ENCODE assay signal across 14 cellular contexts in genomic region chr22:40239345-40239683, GRCh38.
A peak's percentile ranks its signal among the peaks of the same experiment; 100 is the strongest.
DNase-seq lines count a peak whose midpoint lies in the region; ATAC-seq and TF ChIP-seq lines count a peak whose summit lies in the region.
"Had no signal": no experiment of that assay in that cellular context is flagged by ENCODE, and none has a peak within 500 bp of the region (broad histone marks: within the 10 kb centered on the region; RNA-seq: fewer than 3 reads in every experiment).

No MANE protein-coding gene starts in this region.

- peak overlapping the region; percentile 85 for H3K23ac ChIP-seq in mesendoderm (ENCODE audit: low read length)

- H3K4me1 ChIP-seq in left ventricle myocardium inferior, result peaks cover 86% of the 10 kb centered on the region
- peaks cover 17 to 93% (median 75%) of the 10 kb centered on the region in 9 donors for H3K4me1 ChIP-seq in heart right ventricle
- H3K4me1 ChIP-seq in mesendoderm (ENCODE audit: control insufficient read depth, low read depth, low read length), result no peaks in the 10 kb centered on the region
- peaks cover 0 to 39% (median 19%) of the 10 kb centered on the region in 4 donors for H3K4me1 ChIP-seq in tibial artery

- H3K36me3 Mint-ChIP-seq in activated T-helper 17 cell treated with anti-CD3 and anti-CD28 coated beads, Interleukin-2, amount 50 U/mL, for 72 hours (ENCODE audit: low read depth), result peaks cover 18% of the 10 kb centered on the region

- H3K4me3 ChIP-seq in left ventricle myocardium inferior (no peak overlapping the region), heart right ventricle (no peak overlapping the region), mesendoderm (ENCODE audit: low read length) (no peak overlapping the region), tibial artery (no peak overlapping the region)
- H3K4me3 ChIP-seq: GM12878, GM23338 had no signal

- H3K9me3 Mint-ChIP-seq in activated T-helper 17 cell treated with anti-CD3 and anti-CD28 coated beads, Interleukin-2, amount 50 U/mL, for 72 hours, result no peaks in the 10 kb centered on the region
- H3K9me3 Mint-ChIP-seq: GM23338 had no signal

- no peaks in the 10 kb centered on the region for H3K9me3 ChIP-seq in left ventricle myocardium inferior (replicated peaks)
- H3K9me3 ChIP-seq in heart right ventricle, result no peaks in the 10 kb centered on the region
- H3K9me3 ChIP-seq in tibial artery, result no peaks in the 10 kb centered on the region

- no peak overlapping the region for H3K18ac ChIP-seq in mesendoderm (ENCODE audit: low read length)

- TF ChIP-seq CTCF in left ventricle myocardium inferior (IDR thresholded peaks at IDR 0.05; ENCODE audit: borderline replicate concordance) (no peak), heart right ventricle (IDR thresholded peaks at IDR 0.05) (no peak), tibial artery (IDR thresholded peaks at IDR 0.05) (no peak)

- H3K4me1 Mint-ChIP-seq in activated T-helper 17 cell treated with anti-CD3 and anti-CD28 coated beads, Interleukin-2, amount 50 U/mL, for 72 hours, result peaks cover 62% of the 10 kb centered on the region

- H3K9ac ChIP-seq in mesendoderm (ENCODE audit: low read length), result no peak overlapping the region

- no peaks in the 10 kb centered on the region for H3K27me3 Mint-ChIP-seq in activated T-helper 17 cell treated with anti-CD3 and anti-CD28 coated beads, Interleukin-2, amount 50 U/mL, for 72 hours

- H3K27ac Mint-ChIP-seq in activated T-helper 17 cell treated with anti-CD3 and anti-CD28 coated beads, Interleukin-2, amount 50 U/mL, for 72 hours, result peak overlapping the region; percentile 86
- H3K27ac Mint-ChIP-seq: GM23338 had no signal

- WGBS in heart right ventricle, 2 donors, result 77 to 87% methylated on average over 4 of the region's 4 CpGs
- WGBS in mesendoderm (ENCODE audit: extremely low coverage, insufficient coverage, low lambda C conversion rate), result no CpG with 5 or more reads among the region's 4 CpGs

- ATAC-seq in heart right ventricle (no peak), GM19351 (IDR thresholded peaks at IDR 0.05; ENCODE audit: unreplicated experiment) (no peak), GM19395 (IDR thresholded peaks at IDR 0.05; ENCODE audit: unreplicated experiment) (no peak)
- ATAC-seq in activated T-helper 17 cell treated with anti-CD3 and anti-CD28 coated beads, Interleukin-2, amount 50 U/mL, for 72 hours (replicated peaks), result no peak
- ATAC-seq: GM12878, left colon had no signal

- H3K4me3 Mint-ChIP-seq in activated T-helper 17 cell treated with anti-CD3 and anti-CD28 coated beads, Interleukin-2, amount 50 U/mL, for 72 hours, result peak overlapping the region; percentile 59

- peak overlapping the region; percentile 49 for H3K27ac ChIP-seq in left ventricle myocardium inferior (replicated peaks)
- H3K27ac ChIP-seq in heart right ventricle, result peak overlapping the region in 5 of 10 donors; percentile 7 to 73 (median 51)
- no peak overlapping the region for H3K27ac ChIP-seq in mesendoderm (ENCODE audit: low read depth, low read length)
- peak overlapping the region; percentile 34 to 38 for H3K27ac ChIP-seq in tibial artery

- no peak overlapping the region for H3K4ac ChIP-seq in mesendoderm (ENCODE audit: low read depth, low read length)

- peaks cover 50% of the 10 kb centered on the region for H3K79me2 ChIP-seq in mesendoderm (ENCODE audit: control insufficient read depth, insufficient read depth, low read length)

- intact Hi-C loops in left ventricle myocardium inferior (cut with micrococcal nuclease) (no loop called here), heart right ventricle (cut with DNase I) (loop anchor here in 1 of 10 donors (2.0 kb wide), 1 partner anchor 23 kb away; no protein-coding TSS in a partner anchor), tibial artery (cut with DNase I; ENCODE audit: low total_unique reads) (no loop called here)

- H3K56ac ChIP-seq in mesendoderm (ENCODE audit: low read length), result no peak overlapping the region

- H2BK5ac ChIP-seq in mesendoderm (ENCODE audit: low read length), result no peak overlapping the region

- no peaks in the 10 kb centered on the region for H3K27me3 ChIP-seq in left ventricle myocardium inferior (ENCODE audit: low read depth)
- no peaks in the 10 kb centered on the region for H3K27me3 ChIP-seq in heart right ventricle
- H3K27me3 ChIP-seq in mesendoderm (ENCODE audit: insufficient read depth, low read length, poor library complexity), result no peaks in the 10 kb centered on the region
- no peaks in the 10 kb centered on the region for H3K27me3 ChIP-seq in tibial artery

- H2BK15ac ChIP-seq in mesendoderm (replicated peaks; ENCODE audit: low read depth), result no peak overlapping the region

- H4K8ac ChIP-seq in mesendoderm (ENCODE audit: low read depth, low read length), result no peak overlapping the region

- H2AK5ac ChIP-seq in mesendoderm (ENCODE audit: low read length), result no peak overlapping the region

- peaks cover 27% of the 10 kb centered on the region for H3K79me1 ChIP-seq in mesendoderm (ENCODE audit: low read length)

- DNase-seq in left ventricle myocardium inferior, result no peak
- no peak for DNase-seq in heart right ventricle
- no peak for DNase-seq in mesendoderm
- DNase-seq in tibial artery, result no peak
- DNase-seq in GM19240 (ENCODE audit: insufficient read length, low spot score), result no peak
- DNase-seq: activated T-cell treated with anti-CD3 and anti-CD28 coated beads for 4 hours, head of caudate nucleus, left colon, NCI-H345 had no signal

- no peak overlapping the region for H4K5ac ChIP-seq in mesendoderm (ENCODE audit: low read length)

- H3K36me3 ChIP-seq in left ventricle myocardium inferior (no peaks in the 10 kb centered on the region), heart right ventricle (peaks cover 0 to 10% (median 0%) of the 10 kb centered on the region in 9 donors), mesendoderm (ENCODE audit: control insufficient read depth, insufficient read depth, low read length) (no peaks in the 10 kb centered on the region), tibial artery (no peaks in the 10 kb centered on the region)

- no peak overlapping the region for H3K4me2 ChIP-seq in mesendoderm (ENCODE audit: low read length)

- H2BK120ac ChIP-seq in mesendoderm (ENCODE audit: low read depth, low read length), result no peak overlapping the region
